ENCODE assay signal across 8 cellular contexts in genomic region chr20:50110141-50111047, GRCh38. TPM values are rescaled to one million over a fixed set of nuclear protein-coding genes. Genes with fewer than 3 reads are reported as not detected.
DNase-seq lines count a peak whose midpoint lies in the region; ATAC-seq and TF ChIP-seq lines count a peak whose summit lies in the region.

No MANE protein-coding gene starts in this region.

- H3K36me3 ChIP-seq in HUES6 (ENCODE audit: control insufficient read depth, insufficient read depth, low read length) (peaks cover 12% of the 10 kb centered on the region), hepatocyte (replicated peaks; ENCODE audit: insufficient read depth, low read depth) (no peaks in the 10 kb centered on the region), stomach (no peaks in the 10 kb centered on the region)

- H3K27me3 Mint-ChIP-seq in activated T-cell treated with anti-CD3 and anti-CD28 coated beads, Interleukin-2, amount 50 U/mL, for 72 hours (ENCODE audit: low read depth), result no peaks in the 10 kb centered on the region

- no peaks in the 10 kb centered on the region for H3K27me3 ChIP-seq in HUES6 (ENCODE audit: control insufficient read depth, insufficient read depth, low read length)
- H3K27me3 ChIP-seq in hepatocyte, result no peaks in the 10 kb centered on the region
- no peaks in the 10 kb centered on the region for H3K27me3 ChIP-seq in stomach

- 43% methylated on average over 4 of the region's 4 CpGs for WGBS in hepatocyte (ENCODE audit: low lambda C conversion rate, missing lambda C conversion rate)
- WGBS in stomach, 5 donors, result 21 to 25% (median 24%) methylated on average over 4 of the region's 4 CpGs

- H3K36me3 Mint-ChIP-seq in activated T-cell treated with anti-CD3 and anti-CD28 coated beads, Interleukin-2, amount 50 U/mL, for 72 hours (ENCODE audit: insufficient read depth in 2 of 2), result peaks cover 6 to 23% of the 10 kb centered on the region in 2 donors

- H3K9me3 ChIP-seq in HUES6 (ENCODE audit: control insufficient read depth, insufficient read depth, low read depth, low read length), result no peaks in the 10 kb centered on the region
- no peaks in the 10 kb centered on the region for H3K9me3 ChIP-seq in hepatocyte (ENCODE audit: low read depth)
- no peaks in the 10 kb centered on the region for H3K9me3 ChIP-seq in stomach

- no peaks in the 10 kb centered on the region for H3K9me2 ChIP-seq in hepatocyte (replicated peaks; ENCODE audit: insufficient read depth)

- H3K27ac ChIP-seq in HUES6 (ENCODE audit: low read depth, low read length) (0 out of 2 replicates have a peak overlapping the region, but pooled peaks have one; percentile 26), hepatocyte (peak overlapping the region; percentile 95), stomach (peak overlapping the region in 4 of 5 donors; percentile 15 to 100 (median 60))

- H3K4me1 ChIP-seq in HUES6 (ENCODE audit: control insufficient read depth, insufficient read depth, low read length), result peaks cover 37% of the 10 kb centered on the region
- H3K4me1 ChIP-seq in hepatocyte (ENCODE audit: insufficient read depth), result peaks cover 56% of the 10 kb centered on the region
- H3K4me1 ChIP-seq in stomach, result peaks cover 61 to 92% (median 78%) of the 10 kb centered on the region in 4 donors

- H3K4me2 ChIP-seq in hepatocyte, result peak overlapping the region; percentile 85

- no peaks in the 10 kb centered on the region for H3K9me3 Mint-ChIP-seq in activated T-cell treated with anti-CD3 and anti-CD28 coated beads, Interleukin-2, amount 50 U/mL, for 72 hours

- peak overlapping the region; percentile 90 to 98 for H3K4me3 Mint-ChIP-seq in activated T-cell treated with anti-CD3 and anti-CD28 coated beads, Interleukin-2, amount 50 U/mL, for 72 hours

- H3K4me3 ChIP-seq in HUES6 (ENCODE audit: low read depth, low read length) (no peak overlapping the region), hepatocyte (no peak overlapping the region), stomach (no peak overlapping the region)

- TF ChIP-seq CTCF in hepatocyte (IDR thresholded peaks at IDR 0.05; ENCODE audit: poor library complexity) (no peak), stomach (IDR thresholded peaks at IDR 0.05) (no peak)

- H2AFZ ChIP-seq in hepatocyte, result no peak overlapping the region

- peaks cover 66% of the 10 kb centered on the region for H4K20me1 ChIP-seq in hepatocyte (ENCODE audit: insufficient read depth, poor library complexity, severe bottlenecking)

- DNase-seq in cardiac septum (ENCODE audit: low spot score) (peak; percentile 56), left cardiac atrium (no peak), hepatocyte (ENCODE audit: low spot score) (peak; percentile 68), stomach (peak; percentile 33), head of caudate nucleus (no peak)
- peak; percentile 73 to 77 for DNase-seq in activated T-cell treated with anti-CD3 and anti-CD28 coated beads, Interleukin-2, amount 50 U/mL, for 72 hours

- H3K27ac Mint-ChIP-seq in activated T-cell treated with anti-CD3 and anti-CD28 coated beads, Interleukin-2, amount 50 U/mL, for 72 hours, result peak overlapping the region; percentile 99

- no peak overlapping the region for H3K9ac ChIP-seq in HUES6 (ENCODE audit: low read length)

- peaks cover 88% of the 10 kb centered on the region for H3K79me2 ChIP-seq in hepatocyte

- H3K4me1 Mint-ChIP-seq in activated T-cell treated with anti-CD3 and anti-CD28 coated beads, Interleukin-2, amount 50 U/mL, for 72 hours (ENCODE audit: low read depth), result peaks cover 87% of the 10 kb centered on the region

- no peak for TF ChIP-seq EP300 in stomach (IDR thresholded peaks at IDR 0.05)

- intact Hi-C loops in cardiac septum (cut with DNase I) (no loop called here), left cardiac atrium (cut with DNase I) (no loop called here), stomach (cut with DNase I; ENCODE audit: low total_unique reads) (no loop called here), head of caudate nucleus (cut with DNase I) (loop anchor here (5.0 kb wide), 1 partner anchor 42 kb away; the partner anchor contains the start of gene PEDS1)

- ATAC-seq in left cardiac atrium, result no peak
- peak; percentile 72 to 73 for ATAC-seq in activated T-cell treated with anti-CD3 and anti-CD28 coated beads, Interleukin-2, amount 50 U/mL, for 72 hours (replicated peaks in 1 of 2)
- ATAC-seq in GM19324 (IDR thresholded peaks at IDR 0.05; ENCODE audit: low FRiP score, unreplicated experiment), result no peak

- TF ChIP-seq POLR2A in stomach (IDR thresholded peaks at IDR 0.05), result no peak

RNA-seq across cellular contexts. Expression of gene UBE2V1, which starts 2.6 kb away (rescaled TPM):
- total RNA-seq in cardiac septum (70.3 TPM), left cardiac atrium (100 to 1,000 TPM in 1 of 2 donors, 10 to 100 TPM in 1; 77.4 to 109 TPM), hepatocyte (57.7 and 64.0 TPM in 2 replicates), stomach (100 to 1,000 TPM in 1 of 5 donors, 10 to 100 TPM in 4; 52.6 to 111 (median 61.8) TPM)
- 100 to 1,000 TPM; 150 to 176 TPM for total RNA-seq in activated T-cell treated with anti-CD3 and anti-CD28 coated beads, Interleukin-2, amount 50 U/mL, for 72 hours
- polyA plus RNA-seq in hepatocyte (112 and 114 TPM in 2 replicates), stomach (10 to 100 TPM; 64.7 to 90.3 (median 80.3) TPM)

RNA-seq across cellular contexts. Expression of gene PEDS1, which starts 43.1 kb away (rescaled TPM):
- 15.2 TPM for total RNA-seq in cardiac septum
- 10 to 100 TPM; 17.7 to 21.8 TPM for total RNA-seq in left cardiac atrium
- total RNA-seq in activated T-cell treated with anti-CD3 and anti-CD28 coated beads, Interleukin-2, amount 50 U/mL, for 72 hours, result 10 to 100 TPM; 14.4 to 17.9 TPM
- 24.5 and 29.5 TPM in 2 replicates for total RNA-seq in hepatocyte
- polyA plus RNA-seq in hepatocyte, result 39.1 and 46.2 TPM in 2 replicates
- 10 to 100 TPM in 3 of 5 donors, 1 to 10 TPM in 2; 1.8 to 79.4 (median 19.4) TPM for total RNA-seq in stomach
- polyA plus RNA-seq in stomach, result 10 to 100 TPM; 10.5 to 28.7 (median 15.5) TPM

Comparison
In these comparisons a context has a peak if more than half of its experiments do, and no peak if none do; other contexts are left out.
1. DNase-seq: peak in cardiac septum (single experiment), activated T-cell treated with anti-CD3 and anti-CD28 coated beads, Interleukin-2, amount 50 U/mL, for 72 hours (2 of 2), hepatocyte (single experiment) and stomach (single experiment); none in left cardiac atrium (single experiment) and head of caudate nucleus (0 of 42).
2. ATAC-seq: peak in activated T-cell treated with anti-CD3 and anti-CD28 coated beads, Interleukin-2, amount 50 U/mL, for 72 hours (2 of 2); none in left cardiac atrium (0 of 2) and GM19324 (single experiment).
3. H3K27ac ChIP-seq: peak in every context shown above with its lines; median percentile 95 in hepatocyte; 60 in stomach; 26 in HUES6.